Comparison of ENCODE assay signal across 1 cellular context in the genomic region with DNA sequence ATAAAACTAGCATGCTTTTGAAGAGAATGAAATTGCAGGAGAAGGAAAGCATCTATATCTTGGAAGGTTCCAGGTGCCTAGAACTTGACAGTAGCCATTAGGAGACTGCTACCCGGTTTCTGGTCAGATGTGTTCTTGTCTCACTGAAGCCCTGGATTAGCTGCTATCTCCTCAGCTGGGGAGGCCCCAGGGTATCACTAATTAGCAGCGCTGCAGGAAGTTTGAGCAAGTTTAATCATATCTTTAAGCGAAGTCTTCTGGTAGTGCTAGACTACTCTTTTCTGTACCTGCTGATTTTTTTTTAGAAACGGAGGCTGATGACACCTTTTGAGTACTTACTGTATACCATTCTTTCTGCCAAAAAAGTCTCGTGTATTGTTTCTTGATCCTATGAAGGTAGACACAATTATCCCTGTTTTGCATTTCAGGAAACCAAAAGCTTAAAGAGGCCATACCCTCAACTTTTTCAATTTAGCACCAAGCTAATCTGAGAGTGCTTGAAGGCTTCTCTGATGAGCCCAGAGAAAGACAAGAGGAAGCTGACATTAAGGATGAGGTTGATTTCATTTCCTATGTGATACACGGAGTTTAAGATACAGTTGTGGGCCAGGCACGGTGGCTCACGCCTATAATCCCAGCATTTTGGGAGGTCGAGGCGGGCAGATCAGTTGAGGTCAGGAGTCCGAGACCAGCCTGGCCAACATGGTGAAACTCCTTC.
TF ChIP-seq lines count a peak whose summit lies in the region.

No MANE protein-coding gene starts in this region.

TF ChIP-seq in GM12878, 131 proteins besides CTCF, POLR2A, EP300 and RAD21 (continued from another document):
- TF ChIP-seq, protein P1, sequence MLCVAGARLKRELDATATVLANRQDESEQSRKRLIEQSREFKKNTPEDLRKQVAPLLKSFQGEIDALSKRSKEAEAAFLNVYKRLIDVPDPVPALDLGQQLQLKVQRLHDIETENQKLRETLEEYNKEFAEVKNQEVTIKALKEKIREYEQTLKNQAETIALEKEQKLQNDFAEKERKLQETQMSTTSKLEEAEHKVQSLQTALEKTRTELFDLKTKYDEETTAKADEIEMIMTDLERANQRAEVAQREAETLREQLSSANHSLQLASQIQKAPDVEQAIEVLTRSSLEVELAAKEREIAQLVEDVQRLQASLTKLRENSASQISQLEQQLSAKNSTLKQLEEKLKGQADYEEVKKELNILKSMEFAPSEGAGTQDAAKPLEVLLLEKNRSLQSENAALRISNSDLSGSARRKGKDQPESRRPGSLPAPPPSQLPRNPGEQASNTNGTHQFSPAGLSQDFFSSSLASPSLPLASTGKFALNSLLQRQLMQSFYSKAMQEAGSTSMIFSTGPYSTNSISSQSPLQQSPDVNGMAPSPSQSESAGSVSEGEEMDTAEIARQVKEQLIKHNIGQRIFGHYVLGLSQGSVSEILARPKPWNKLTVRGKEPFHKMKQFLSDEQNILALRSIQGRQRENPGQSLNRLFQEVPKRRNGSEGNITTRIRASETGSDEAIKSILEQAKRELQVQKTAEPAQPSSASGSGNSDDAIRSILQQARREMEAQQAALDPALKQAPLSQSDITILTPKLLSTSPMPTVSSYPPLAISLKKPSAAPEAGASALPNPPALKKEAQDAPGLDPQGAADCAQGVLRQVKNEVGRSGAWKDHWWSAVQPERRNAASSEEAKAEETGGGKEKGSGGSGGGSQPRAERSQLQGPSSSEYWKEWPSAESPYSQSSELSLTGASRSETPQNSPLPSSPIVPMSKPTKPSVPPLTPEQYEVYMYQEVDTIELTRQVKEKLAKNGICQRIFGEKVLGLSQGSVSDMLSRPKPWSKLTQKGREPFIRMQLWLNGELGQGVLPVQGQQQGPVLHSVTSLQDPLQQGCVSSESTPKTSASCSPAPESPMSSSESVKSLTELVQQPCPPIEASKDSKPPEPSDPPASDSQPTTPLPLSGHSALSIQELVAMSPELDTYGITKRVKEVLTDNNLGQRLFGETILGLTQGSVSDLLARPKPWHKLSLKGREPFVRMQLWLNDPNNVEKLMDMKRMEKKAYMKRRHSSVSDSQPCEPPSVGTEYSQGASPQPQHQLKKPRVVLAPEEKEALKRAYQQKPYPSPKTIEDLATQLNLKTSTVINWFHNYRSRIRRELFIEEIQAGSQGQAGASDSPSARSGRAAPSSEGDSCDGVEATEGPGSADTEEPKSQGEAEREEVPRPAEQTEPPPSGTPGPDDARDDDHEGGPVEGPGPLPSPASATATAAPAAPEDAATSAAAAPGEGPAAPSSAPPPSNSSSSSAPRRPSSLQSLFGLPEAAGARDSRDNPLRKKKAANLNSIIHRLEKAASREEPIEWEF (IDR thresholded peaks at IDR 0.05; ENCODE audit: insufficient replicate concordance, low read depth, low read length), result no peak
- TF ChIP-seq TCF7 (IDR thresholded peaks at IDR 0.05; ENCODE audit: borderline replicate concordance), result no peak
- no peak for TF ChIP-seq SMC3 (IDR thresholded peaks at IDR 0.05; ENCODE audit: borderline replicate concordance, low read length)
- TF ChIP-seq NBN (IDR thresholded peaks at IDR 0.05), result no peak
- no peak for TF ChIP-seq KLF5 (IDR thresholded peaks at IDR 0.05; ENCODE audit: partially characterized antibody)
- no peak for TF ChIP-seq ASH2L (IDR thresholded peaks at IDR 0.05; ENCODE audit: borderline replicate concordance, low read depth)
- no peak for TF ChIP-seq CBFB (IDR thresholded peaks at IDR 0.05; ENCODE audit: low read depth)
- TF ChIP-seq BMI1 (IDR thresholded peaks at IDR 0.05; ENCODE audit: borderline replicate concordance), result no peak
- TF ChIP-seq, protein P2, sequence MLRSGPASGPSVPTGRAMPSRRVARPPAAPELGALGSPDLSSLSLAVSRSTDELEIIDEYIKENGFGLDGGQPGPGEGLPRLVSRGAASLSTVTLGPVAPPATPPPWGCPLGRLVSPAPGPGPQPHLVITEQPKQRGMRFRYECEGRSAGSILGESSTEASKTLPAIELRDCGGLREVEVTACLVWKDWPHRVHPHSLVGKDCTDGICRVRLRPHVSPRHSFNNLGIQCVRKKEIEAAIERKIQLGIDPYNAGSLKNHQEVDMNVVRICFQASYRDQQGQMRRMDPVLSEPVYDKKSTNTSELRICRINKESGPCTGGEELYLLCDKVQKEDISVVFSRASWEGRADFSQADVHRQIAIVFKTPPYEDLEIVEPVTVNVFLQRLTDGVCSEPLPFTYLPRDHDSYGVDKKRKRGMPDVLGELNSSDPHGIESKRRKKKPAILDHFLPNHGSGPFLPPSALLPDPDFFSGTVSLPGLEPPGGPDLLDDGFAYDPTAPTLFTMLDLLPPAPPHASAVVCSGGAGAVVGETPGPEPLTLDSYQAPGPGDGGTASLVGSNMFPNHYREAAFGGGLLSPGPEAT (IDR thresholded peaks at IDR 0.05; ENCODE audit: low read depth), result no peak
- TF ChIP-seq POU2F2 (IDR thresholded peaks at IDR 0.05; ENCODE audit: borderline replicate concordance, low read depth, low read length), result no peak
- TF ChIP-seq, protein P3, sequence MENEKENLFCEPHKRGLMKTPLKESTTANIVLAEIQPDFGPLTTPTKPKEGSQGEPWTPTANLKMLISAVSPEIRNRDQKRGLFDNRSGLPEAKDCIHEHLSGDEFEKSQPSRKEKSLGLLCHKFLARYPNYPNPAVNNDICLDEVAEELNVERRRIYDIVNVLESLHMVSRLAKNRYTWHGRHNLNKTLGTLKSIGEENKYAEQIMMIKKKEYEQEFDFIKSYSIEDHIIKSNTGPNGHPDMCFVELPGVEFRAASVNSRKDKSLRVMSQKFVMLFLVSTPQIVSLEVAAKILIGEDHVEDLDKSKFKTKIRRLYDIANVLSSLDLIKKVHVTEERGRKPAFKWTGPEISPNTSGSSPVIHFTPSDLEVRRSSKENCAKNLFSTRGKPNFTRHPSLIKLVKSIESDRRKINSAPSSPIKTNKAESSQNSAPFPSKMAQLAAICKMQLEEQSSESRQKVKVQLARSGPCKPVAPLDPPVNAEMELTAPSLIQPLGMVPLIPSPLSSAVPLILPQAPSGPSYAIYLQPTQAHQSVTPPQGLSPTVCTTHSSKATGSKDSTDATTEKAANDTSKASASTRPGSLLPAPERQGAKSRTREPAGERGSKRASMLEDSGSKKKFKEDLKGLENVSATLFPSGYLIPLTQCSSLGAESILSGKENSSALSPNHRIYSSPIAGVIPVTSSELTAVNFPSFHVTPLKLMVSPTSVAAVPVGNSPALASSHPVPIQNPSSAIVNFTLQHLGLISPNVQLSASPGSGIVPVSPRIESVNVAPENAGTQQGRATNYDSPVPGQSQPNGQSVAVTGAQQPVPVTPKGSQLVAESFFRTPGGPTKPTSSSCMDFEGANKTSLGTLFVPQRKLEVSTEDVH (IDR thresholded peaks at IDR 0.05; ENCODE audit: low read depth, partially characterized antibody), result no peak
- no peak for TF ChIP-seq ZNF24 (IDR thresholded peaks at IDR 0.05)
- no peak for TF ChIP-seq JUNB (IDR thresholded peaks at IDR 0.05)
- TF ChIP-seq ESRRA (IDR thresholded peaks at IDR 0.05; ENCODE audit: low read length), result no peak
- TF ChIP-seq BCL11A (IDR thresholded peaks at IDR 0.05; ENCODE audit: low read depth, low read length), result no peak
- TF ChIP-seq, protein P4, sequence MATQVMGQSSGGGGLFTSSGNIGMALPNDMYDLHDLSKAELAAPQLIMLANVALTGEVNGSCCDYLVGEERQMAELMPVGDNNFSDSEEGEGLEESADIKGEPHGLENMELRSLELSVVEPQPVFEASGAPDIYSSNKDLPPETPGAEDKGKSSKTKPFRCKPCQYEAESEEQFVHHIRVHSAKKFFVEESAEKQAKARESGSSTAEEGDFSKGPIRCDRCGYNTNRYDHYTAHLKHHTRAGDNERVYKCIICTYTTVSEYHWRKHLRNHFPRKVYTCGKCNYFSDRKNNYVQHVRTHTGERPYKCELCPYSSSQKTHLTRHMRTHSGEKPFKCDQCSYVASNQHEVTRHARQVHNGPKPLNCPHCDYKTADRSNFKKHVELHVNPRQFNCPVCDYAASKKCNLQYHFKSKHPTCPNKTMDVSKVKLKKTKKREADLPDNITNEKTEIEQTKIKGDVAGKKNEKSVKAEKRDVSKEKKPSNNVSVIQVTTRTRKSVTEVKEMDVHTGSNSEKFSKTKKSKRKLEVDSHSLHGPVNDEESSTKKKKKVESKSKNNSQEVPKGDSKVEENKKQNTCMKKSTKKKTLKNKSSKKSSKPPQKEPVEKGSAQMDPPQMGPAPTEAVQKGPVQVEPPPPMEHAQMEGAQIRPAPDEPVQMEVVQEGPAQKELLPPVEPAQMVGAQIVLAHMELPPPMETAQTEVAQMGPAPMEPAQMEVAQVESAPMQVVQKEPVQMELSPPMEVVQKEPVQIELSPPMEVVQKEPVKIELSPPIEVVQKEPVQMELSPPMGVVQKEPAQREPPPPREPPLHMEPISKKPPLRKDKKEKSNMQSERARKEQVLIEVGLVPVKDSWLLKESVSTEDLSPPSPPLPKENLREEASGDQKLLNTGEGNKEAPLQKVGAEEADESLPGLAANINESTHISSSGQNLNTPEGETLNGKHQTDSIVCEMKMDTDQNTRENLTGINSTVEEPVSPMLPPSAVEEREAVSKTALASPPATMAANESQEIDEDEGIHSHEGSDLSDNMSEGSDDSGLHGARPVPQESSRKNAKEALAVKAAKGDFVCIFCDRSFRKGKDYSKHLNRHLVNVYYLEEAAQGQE (IDR thresholded peaks at IDR 0.05; ENCODE audit: low read depth, low read length), result no peak
- no peak for TF ChIP-seq NFXL1 (IDR thresholded peaks at IDR 0.05; ENCODE audit: borderline replicate concordance)
- TF ChIP-seq GABPA (IDR thresholded peaks at IDR 0.05; ENCODE audit: low read depth), result no peak
- TF ChIP-seq RB1 (IDR thresholded peaks at IDR 0.05; ENCODE audit: borderline replicate concordance), result no peak
